22 cellular contexts compared by ENCODE assay signal in genomic region chr2:30039101-30039500, GRCh38.
"Had no signal": no experiment of that assay in that cellular context is flagged by ENCODE, and none has a peak within 500 bp of the region (broad histone marks: within the 10 kb centered on the region; RNA-seq: fewer than 3 reads in every experiment).

No MANE protein-coding gene starts in this region.

- FAIRE-seq: HTR-8/SVneo, RCC 7860 had no signal

- DNase-seq: KBM-7, MV-4-11, NCI-H1048, NCI-H1105, NCI-H1417, NCI-H1436 treated with DMSO at 0.1 percent for 48 hours, NCI-H1694, NCI-H187 treated with DMSO at 0.1 percent for 48 hours, NCI-H2029 treated with DMSO at 0.1 percent for 48 hours, NCI-H2171 treated with DMSO at 0.1 percent for 48 hours, NCI-H345, NCI-H446 treated with DMSO at 0.1 percent for 48 hours, NCI-H510A treated with DMSO at 0.1 percent for 48 hours, NCI-H526, Right ventricle myocardium superior, RPMI8226, SIG-M5, SK-N-SH had no signal

- H3K9me3 ChIP-seq: SJSA1, SK-N-SH had no signal

- H3K27ac ChIP-seq: HL-60, SJSA1 had no signal

- H3K9ac ChIP-seq: SK-N-SH had no signal

- H3K4me1 ChIP-seq: SJSA1 had no signal

- H3K4me3 ChIP-seq: SJSA1 had no signal

- H3K36me3 ChIP-seq: SJSA1 had no signal

- H3K4me2 ChIP-seq: SK-N-SH had no signal
